7 cellular contexts compared by ENCODE assay signal in genomic region chr17:74749262-74750038, GRCh38. TPM values are rescaled to one million over a fixed set of nuclear protein-coding genes. Genes with fewer than 3 reads are reported as not detected.
DNase-seq lines count a peak whose midpoint lies in the region; ATAC-seq and TF ChIP-seq lines count a peak whose summit lies in the region.

No MANE protein-coding gene starts in this region.

- DNase-seq in activated B cell treated with CpG ODN at 0.5 μM for 24 hours (no peak), endothelial cell (ENCODE audit: low spot score) (no peak), G401 (ENCODE audit: low spot score) (no peak)

- intact Hi-C loops in activated B cell treated with CpG ODN at 0.5 μM for 24 hours (cut with micrococcal nuclease), result loop anchor here (1.0 kb wide), 2 partner anchors 9 to 21 kb away; no protein-coding TSS in a partner anchor

- peak overlapping the region; percentile 53 for H3K27ac Mint-ChIP-seq in activated B cell treated with CpG ODN at 0.5 μM for 24 hours
- peak overlapping the region; percentile 86 for H3K27ac Mint-ChIP-seq in endothelial cell (ENCODE audit: unreplicated experiment)
- H3K27ac Mint-ChIP-seq in nephron, result peak overlapping the region; percentile 85 to 96 (median 94)

- POLR2A ChIA-PET in activated B cell treated with CpG ODN at 0.5 μM for 24 hours (lab: Charles Lee), result interaction anchor here (0.5 to 6.7 kb wide), 13 partner anchors 8 to 235 kb away, joined by 3 to 76 read pairs (median 5); partner anchors contain the start of genes FDXR, NAT9 and RAB37

- TF ChIP-seq CTCF in activated B cell treated with CpG ODN at 0.5 μM for 24 hours (IDR thresholded peaks at IDR 0.05) (no peak), endothelial cell (IDR thresholded peaks at IDR 0.05; ENCODE audit: unreplicated experiment) (no peak), nephron (IDR thresholded peaks at IDR 0.05; ENCODE audit: unreplicated experiment in 3 of 3) (peak in 1 of 3 experiments; percentile 16)

- H3K9me3 Mint-ChIP-seq in activated B cell treated with CpG ODN at 0.5 μM for 24 hours, result no peaks in the 10 kb centered on the region
- H3K9me3 Mint-ChIP-seq in endothelial cell (ENCODE audit: unreplicated experiment), result no peaks in the 10 kb centered on the region
- no peaks in the 10 kb centered on the region for H3K9me3 Mint-ChIP-seq in nephron

- peak overlapping the region; percentile 89 for H3K4me3 Mint-ChIP-seq in activated B cell treated with CpG ODN at 0.5 μM for 24 hours
- peak overlapping the region; percentile 94 for H3K4me3 Mint-ChIP-seq in endothelial cell (ENCODE audit: unreplicated experiment)
- H3K4me3 Mint-ChIP-seq in nephron, result peak overlapping the region; percentile 95 to 99 (median 97)

- H3K4me1 Mint-ChIP-seq in activated B cell treated with CpG ODN at 0.5 μM for 24 hours, result peaks cover 63% of the 10 kb centered on the region
- peaks cover 44% of the 10 kb centered on the region for H3K4me1 Mint-ChIP-seq in endothelial cell (ENCODE audit: unreplicated experiment)
- peaks cover 46% of the 10 kb centered on the region for H3K4me1 Mint-ChIP-seq in nephron

- ATAC-seq in GM19023 (IDR thresholded peaks at IDR 0.05; ENCODE audit: unreplicated experiment) (peak; percentile 6), HG03439 (IDR thresholded peaks at IDR 0.05; ENCODE audit: unreplicated experiment) (peak; percentile 4), activated B cell treated with CpG ODN at 0.5 μM for 24 hours (ENCODE audit: low read depth) (no peak), HG03039 (IDR thresholded peaks at IDR 0.05; ENCODE audit: unreplicated experiment) (no peak)

- H3K36me3 Mint-ChIP-seq in activated B cell treated with CpG ODN at 0.5 μM for 24 hours (ENCODE audit: low read depth), result peaks cover 9% of the 10 kb centered on the region
- peaks cover 5% of the 10 kb centered on the region for H3K36me3 Mint-ChIP-seq in endothelial cell (ENCODE audit: low read depth, unreplicated experiment)
- H3K36me3 Mint-ChIP-seq in nephron (ENCODE audit: low read depth), result peaks cover 9% of the 10 kb centered on the region

- CTCF ChIA-PET in activated B cell treated with CpG ODN at 0.5 μM for 24 hours (lab: Charles Lee), result interaction anchor here (0.7 to 3.8 kb wide), 9 partner anchors 10 to 116 kb away, joined by 3 to 23 read pairs (median 4); partner anchors contain the start of gene RAB37

- in situ Hi-C loops in G401 (cut with HindIII; ENCODE audit: low sequenced_read_pairs), result no loop called here

- H3K27me3 Mint-ChIP-seq in activated B cell treated with CpG ODN at 0.5 μM for 24 hours (no peaks in the 10 kb centered on the region), endothelial cell (ENCODE audit: unreplicated experiment) (peaks cover 18% of the 10 kb centered on the region), nephron (ENCODE audit: low read depth) (peaks cover 13% of the 10 kb centered on the region)

RNA-seq across cellular contexts. Expression of gene NHERF1, which starts 1.0 kb away (rescaled TPM):
- total RNA-seq in activated B cell treated with CpG ODN at 0.5 μM for 24 hours, result 33.3 and 34.5 TPM in 2 replicates
- total RNA-seq in endothelial cell (ENCODE audit: unreplicated experiment), result 30.5 TPM
- 82.3 and 90.0 TPM in 2 replicates for total RNA-seq in G401 (2014; rRNA removed; shearing (Covaris generic))

RNA-seq across cellular contexts. Expression of gene RAB37, which starts 12.4 kb away (rescaled TPM):
- total RNA-seq in activated B cell treated with CpG ODN at 0.5 μM for 24 hours (11.0 and 11.1 TPM in 2 replicates), endothelial cell (ENCODE audit: unreplicated experiment) (2.5 TPM)
- total RNA-seq in G401 (2014; rRNA removed; shearing (Covaris generic)), result 1.4 and 4.2 TPM in 2 replicates

RNA-seq across cellular contexts. Expression of gene NAT9, which starts 26.7 kb away (rescaled TPM):
- 59.4 and 79.7 TPM in 2 replicates for total RNA-seq in activated B cell treated with CpG ODN at 0.5 μM for 24 hours
- total RNA-seq in endothelial cell (ENCODE audit: unreplicated experiment), result 50.1 TPM
- total RNA-seq in G401 (2014; rRNA removed; shearing (Covaris generic)), result 31.0 and 32.7 TPM in 2 replicates

RNA-seq across cellular contexts. Expression of gene CD300LF, which starts 36.7 kb away (rescaled TPM):
- total RNA-seq in activated B cell treated with CpG ODN at 0.5 μM for 24 hours (0.12 and 0.33 TPM in 2 replicates), endothelial cell (ENCODE audit: unreplicated experiment) (not detected)
- not detected in 2 replicates for total RNA-seq in G401 (2014; rRNA removed; shearing (Covaris generic))

Comparison
In these comparisons a context has a peak if more than half of its experiments do, and no peak if none do; other contexts are left out.
1. ATAC-seq: peak in GM19023 (single experiment) and HG03439 (single experiment); none in activated B cell treated with CpG ODN at 0.5 μM for 24 hours (single experiment) and HG03039 (single experiment).
2. Peak in every context shown above with its lines, with median percentiles within 50 percentile points of each other: H3K27ac Mint-ChIP-seq and H3K4me3 Mint-ChIP-seq.